In genomic region chr9:87036482-87036881, GRCh38 we compare ENCODE assay signal across 24 cellular contexts.
"Had no signal": no experiment of that assay in that cellular context is flagged by ENCODE, and none has a peak within 500 bp of the region (broad histone marks: within the 10 kb centered on the region; RNA-seq: fewer than 3 reads in every experiment).

No MANE protein-coding gene starts in this region.

- ATAC-seq: activated CD8-positive, alpha-beta T cell treated with anti-CD3 and anti-CD28 coated beads, Interleukin-2, amount 10 ng/mL, durations not matched to agents 7 days and 5 days; activated naive CD4-positive, alpha-beta T cell treated with anti-CD3 and anti-CD28 coated beads, Interleukin-2, amount 50 U/mL, for 72 hours; activated T-helper 17 cell treated with anti-CD3 and anti-CD28 coated beads, Interleukin-2, amount 50 U/mL, for 72 hours; left lobe of liver; lower lobe of right lung; natural killer cell; pancreas; psoas muscle; right cardiac atrium had no signal

- H3K4me3 ChIP-seq: hepatocyte, lower lobe of right lung, pancreas, psoas muscle, skin epidermis had no signal

- H3K4me1 ChIP-seq: lower lobe of right lung, pancreas, psoas muscle had no signal

- H3K9me3 ChIP-seq: lower lobe of right lung, neutrophil, pancreas, psoas muscle had no signal

- H3K4me1 Mint-ChIP-seq: activated T-helper 17 cell treated with anti-CD3 and anti-CD28 coated beads, Interleukin-2, amount 50 U/mL, for 72 hours; immature natural killer cell; natural killer cell had no signal

- H3K36me3 ChIP-seq: lower lobe of right lung, neutrophil, pancreas had no signal

- DNase-seq: activated CD4-positive, alpha-beta T cell treated with anti-CD3 and anti-CD28 coated beads for 1 hour; activated CD4-positive, alpha-beta T cell treated with anti-CD3 and anti-CD28 coated beads, Interleukin-2, amount 50 U/mL, for 1 hour; activated CD8-positive, alpha-beta T cell treated with anti-CD3 and anti-CD28 coated beads, Interleukin-2, amount 10 ng/mL, durations not matched to agents 7 days and 5 days; activated T-cell treated with anti-CD3 and anti-CD28 coated beads, Interleukin-2, amount 50 U/mL, for 24 hours; aorta; central memory CD4-positive, alpha-beta T cell; effector memory CD4-positive, alpha-beta T cell; foreskin melanocyte; glutamatergic neuron; immature natural killer cell; lower lobe of right lung; natural killer cell; pancreas; psoas muscle; right cardiac atrium; stimulated activated CD4-positive, alpha-beta T cell treated with anti-CD3 and anti-CD28 coated beads, Interleukin-1b, Interleukin-23, amount 100 ng/mL, for 48 hours; stimulated activated naive CD4-positive, alpha-beta T cell; T-helper 1 cell had no signal

- H3K27ac Mint-ChIP-seq: activated CD8-positive, alpha-beta T cell treated with anti-CD3 and anti-CD28 coated beads, Interleukin-2, amount 10 ng/mL, durations not matched to agents 7 days and 5 days; activated naive CD4-positive, alpha-beta T cell treated with anti-CD3 and anti-CD28 coated beads, Interleukin-2, amount 50 U/mL, for 72 hours; activated T-cell treated with anti-CD3 and anti-CD28 coated beads, Interleukin-2, amount 50 U/mL, for 24 hours; activated T-helper 17 cell treated with anti-CD3 and anti-CD28 coated beads, Interleukin-2, amount 50 U/mL, for 72 hours; immature natural killer cell; natural killer cell had no signal

- H3K4me3 Mint-ChIP-seq: activated CD8-positive, alpha-beta T cell treated with anti-CD3 and anti-CD28 coated beads, Interleukin-2, amount 10 ng/mL, durations not matched to agents 7 days and 5 days; activated T-cell treated with anti-CD3 and anti-CD28 coated beads, Interleukin-2, amount 50 U/mL, for 24 hours; activated T-helper 17 cell treated with anti-CD3 and anti-CD28 coated beads, Interleukin-2, amount 50 U/mL, for 72 hours; immature natural killer cell; natural killer cell had no signal

- H3K27me3 ChIP-seq: hepatocyte, neutrophil, pancreas had no signal

- H3K27ac ChIP-seq: hepatocyte, lower lobe of right lung, neutrophil, pancreas, psoas muscle had no signal

- H3K36me3 Mint-ChIP-seq: immature natural killer cell, natural killer cell had no signal

- H3K9me3 Mint-ChIP-seq: activated T-cell treated with anti-CD3 and anti-CD28 coated beads, Interleukin-2, amount 50 U/mL, for 24 hours; activated T-helper 17 cell treated with anti-CD3 and anti-CD28 coated beads, Interleukin-2, amount 50 U/mL, for 72 hours had no signal
